ENCODE assay signal across 8 cellular contexts in genomic region chr16:89411335-89411850, GRCh38.
DNase-seq lines count a peak whose midpoint lies in the region; ATAC-seq and TF ChIP-seq lines count a peak whose summit lies in the region.

No MANE protein-coding gene starts in this region.

- H3K4me1 ChIP-seq in upper lobe of right lung, result peaks cover 76% of the 10 kb centered on the region

- peaks cover 90% of the 10 kb centered on the region for H3K4me1 Mint-ChIP-seq in activated T-cell treated with anti-CD3 and anti-CD28 coated beads, Interleukin-2, amount 50 U/mL, for 72 hours (ENCODE audit: low read depth)
- H3K4me1 Mint-ChIP-seq in activated naive CD8-positive, alpha-beta T cell treated with anti-CD3 and anti-CD28 coated beads, Interleukin-2, amount 50 U/mL, for 24 hours, result peaks cover 81% of the 10 kb centered on the region
- H3K4me1 Mint-ChIP-seq in memory B cell, result peaks cover 45% of the 10 kb centered on the region

- peak overlapping the region; percentile 14 to 28 for H3K4me3 Mint-ChIP-seq in activated T-cell treated with anti-CD3 and anti-CD28 coated beads, Interleukin-2, amount 50 U/mL, for 72 hours
- H3K4me3 Mint-ChIP-seq in activated naive CD8-positive, alpha-beta T cell treated with anti-CD3 and anti-CD28 coated beads, Interleukin-2, amount 50 U/mL, for 24 hours, result peak overlapping the region; percentile 36
- peak overlapping the region; percentile 51 for H3K4me3 Mint-ChIP-seq in memory B cell

- intact Hi-C loops in upper lobe of right lung (cut with DNase I), result no loop called here

- H3K27ac ChIP-seq in substantia nigra (ENCODE audit: low read depth, low read length, poor library complexity, severe bottlenecking), result peak overlapping the region; percentile 26
- no peak overlapping the region for H3K27ac ChIP-seq in upper lobe of right lung

- no peak overlapping the region for H3K4me3 ChIP-seq in upper lobe of right lung

- H3K27ac Mint-ChIP-seq in activated T-cell treated with anti-CD3 and anti-CD28 coated beads, Interleukin-2, amount 50 U/mL, for 72 hours, result peak overlapping the region; percentile 7
- peak overlapping the region; percentile 90 for H3K27ac Mint-ChIP-seq in activated naive CD8-positive, alpha-beta T cell treated with anti-CD3 and anti-CD28 coated beads, Interleukin-2, amount 50 U/mL, for 24 hours
- peak overlapping the region; percentile 84 for H3K27ac Mint-ChIP-seq in memory B cell

- H3K9me3 Mint-ChIP-seq in activated T-cell treated with anti-CD3 and anti-CD28 coated beads, Interleukin-2, amount 50 U/mL, for 72 hours, result no peaks in the 10 kb centered on the region
- H3K9me3 Mint-ChIP-seq in activated naive CD8-positive, alpha-beta T cell treated with anti-CD3 and anti-CD28 coated beads, Interleukin-2, amount 50 U/mL, for 24 hours, result no peaks in the 10 kb centered on the region
- H3K9me3 Mint-ChIP-seq in memory B cell, result no peaks in the 10 kb centered on the region

- H3K36me3 ChIP-seq in upper lobe of right lung, result no peaks in the 10 kb centered on the region

- no peak for DNase-seq in activated T-cell treated with anti-CD3 and anti-CD28 coated beads, Interleukin-2, amount 50 U/mL, for 72 hours
- no peak for DNase-seq in activated T-cell treated with anti-CD3 and anti-CD28 coated beads, Interleukin-2, amount 50 U/mL, for 1 hour
- DNase-seq in activated naive CD8-positive, alpha-beta T cell treated with anti-CD3 and anti-CD28 coated beads, Interleukin-2, amount 50 U/mL, for 24 hours, result no peak
- DNase-seq in memory B cell (ENCODE audit: low spot score in 2 of 2) (no peak), substantia nigra (lab: John Stamatoyannopoulos, UW) (no peak), islet precursor cell (no peak), upper lobe of right lung (no peak)

- no peaks in the 10 kb centered on the region for H3K9me3 ChIP-seq in upper lobe of right lung

- no peaks in the 10 kb centered on the region for H3K27me3 ChIP-seq in upper lobe of right lung

- ATAC-seq in activated T-cell treated with anti-CD3 and anti-CD28 coated beads, Interleukin-2, amount 50 U/mL, for 72 hours (replicated peaks in 1 of 2), result no peak
- no peak for ATAC-seq in activated naive CD8-positive, alpha-beta T cell treated with anti-CD3 and anti-CD28 coated beads, Interleukin-2, amount 50 U/mL, for 24 hours
- no peak for ATAC-seq in memory B cell (ENCODE audit: low read depth)
- no peak for ATAC-seq in HG03571 (IDR thresholded peaks at IDR 0.05; ENCODE audit: unreplicated experiment)
- ATAC-seq in upper lobe of right lung, result no peak

- no peak for TF ChIP-seq CTCF in upper lobe of right lung (IDR thresholded peaks at IDR 0.05)

- H3K36me3 Mint-ChIP-seq in activated T-cell treated with anti-CD3 and anti-CD28 coated beads, Interleukin-2, amount 50 U/mL, for 72 hours (ENCODE audit: insufficient read depth in 2 of 2), result peaks cover 0 to 14% of the 10 kb centered on the region in 2 donors
- H3K36me3 Mint-ChIP-seq in activated naive CD8-positive, alpha-beta T cell treated with anti-CD3 and anti-CD28 coated beads, Interleukin-2, amount 50 U/mL, for 24 hours (ENCODE audit: low read depth), result peaks cover 12% of the 10 kb centered on the region
- peaks cover 3% of the 10 kb centered on the region for H3K36me3 Mint-ChIP-seq in memory B cell

- H3K27me3 Mint-ChIP-seq in activated T-cell treated with anti-CD3 and anti-CD28 coated beads, Interleukin-2, amount 50 U/mL, for 72 hours (ENCODE audit: low read depth), result no peaks in the 10 kb centered on the region
- H3K27me3 Mint-ChIP-seq in activated naive CD8-positive, alpha-beta T cell treated with anti-CD3 and anti-CD28 coated beads, Interleukin-2, amount 50 U/mL, for 24 hours, result no peaks in the 10 kb centered on the region
- no peaks in the 10 kb centered on the region for H3K27me3 Mint-ChIP-seq in memory B cell

Comparison
In these comparisons a context has a peak if more than half of its experiments do, and no peak if none do; other contexts are left out.
1. H3K27ac Mint-ChIP-seq: peak in every context shown above with its lines; median percentile 90 in activated naive CD8-positive, alpha-beta T cell treated with anti-CD3 and anti-CD28 coated beads, Interleukin-2, amount 50 U/mL, for 24 hours; 84 in memory B cell; 7 in activated T-cell treated with anti-CD3 and anti-CD28 coated beads, Interleukin-2, amount 50 U/mL, for 72 hours.